8 cellular contexts compared by ENCODE assay signal in genomic region chr17:15966183-15966878, GRCh38. TPM values are rescaled to one million over a fixed set of nuclear protein-coding genes. Genes with fewer than 3 reads are reported as not detected.
DNase-seq lines count a peak whose midpoint lies in the region; ATAC-seq and TF ChIP-seq lines count a peak whose summit lies in the region.

No MANE protein-coding gene starts in this region.

- WGBS in H9 (ENCODE audit: extremely low coverage, insufficient read length, low lambda C conversion rate), result no CpG with 5 or more reads among the region's 13 CpGs

- peak overlapping the region; percentile 84; the same call in 1 of the 2 replicates for H3K14ac ChIP-seq in H9 (ENCODE audit: insufficient read depth, low read length)

- peak overlapping the region; percentile 4 for H2BK5ac ChIP-seq in H9 (ENCODE audit: insufficient read length, low read length)

- H3K18ac ChIP-seq in H9 (ENCODE audit: insufficient read length, low read depth, low read length), result peak overlapping the region; percentile 92

- no peak for TF ChIP-seq CTCF in H9 (conservative IDR thresholded peaks at IDR 0.05)
- TF ChIP-seq CTCF in neutrophil (IDR thresholded peaks at IDR 0.05), result no peak

- no peaks in the 10 kb centered on the region for H4K20me1 ChIP-seq in H9 (ENCODE audit: control insufficient read depth, insufficient read depth, insufficient read length)

- H3K9ac ChIP-seq in H9 (ENCODE audit: extremely low read depth, insufficient read length, low read length), result peak overlapping the region; percentile 15

- H2AK5ac ChIP-seq in H9 (ENCODE audit: insufficient read length, low read length), result no peak overlapping the region

- no peak overlapping the region for H2BK120ac ChIP-seq in H9 (ENCODE audit: low read depth, low read length, poor library complexity, severe bottlenecking)

- H3T11ph ChIP-seq in H9 (ENCODE audit: low read length), result peak overlapping the region; percentile 81

- H3K36me3 ChIP-seq in neutrophil, result no peaks in the 10 kb centered on the region

- H3K4me3 ChIP-seq in neutrophil (ENCODE audit: low read depth in 1 of 2, low read length in 1 of 2), result peak overlapping the region; percentile 25 to 32

- no peaks in the 10 kb centered on the region; a peak in 2 of 7 replicates for H3K36me3 Mint-ChIP-seq in H9 (ENCODE audit: insufficient read depth in 1 of 3, low read depth in 3 of 3)

- peaks cover 10% of the 10 kb centered on the region for H3K4me1 ChIP-seq in H9 (ENCODE audit: insufficient read depth, low read length)
- peaks cover 17 to 18% of the 10 kb centered on the region in 2 experiments for H3K4me1 ChIP-seq in neutrophil (ENCODE audit: control insufficient read depth in 1 of 2, insufficient read depth in 1 of 2, low read depth in 1 of 2, low read length in 1 of 2)

- ATAC-seq in esophagus mucosa (peak; percentile 49), HG02840 (IDR thresholded peaks at IDR 0.05; ENCODE audit: low FRiP score, unreplicated experiment) (no peak)

- no peak overlapping the region for H4K91ac ChIP-seq in H9 (ENCODE audit: insufficient read length, low read depth, low read length)

- DNase-seq in H9, result peak; percentile 96
- DNase-seq in NOMO-1 treated with dmso at 0.1 percent for 144 hours (lab: John Stamatoyannopoulos, UW; ENCODE audit: unreplicated experiment), result peak; percentile 15
- no peak for DNase-seq in NCI-H2171 (lab: John Stamatoyannopoulos, UW)
- DNase-seq in activated CD4-positive, alpha-beta T cell treated with anti-CD3 and anti-CD28 coated beads for 1 hour, result no peak
- no peak for DNase-seq in stimulated activated CD4-positive, alpha-beta T cell treated with anti-CD3 and anti-CD28 coated beads, Interleukin-15, amount 100 ng/mL, for 24 hours

- peaks cover 6% of the 10 kb centered on the region for H3K27me3 Mint-ChIP-seq in H9 (ENCODE audit: low read depth)

- H3K27me3 ChIP-seq in H9 (ENCODE audit: insufficient read depth, low read length), result no peaks in the 10 kb centered on the region; the same call in 1 of the 2 replicates
- H3K27me3 ChIP-seq in neutrophil, result no peaks in the 10 kb centered on the region

- H3K23ac ChIP-seq in H9 (ENCODE audit: insufficient read length, low read depth, low read length), result no peak overlapping the region

- H3K79me2 ChIP-seq in H9 (ENCODE audit: insufficient read depth, low read length), result no peaks in the 10 kb centered on the region; the same call in 1 of the 2 replicates

- H2BK20ac ChIP-seq in H9 (ENCODE audit: low read depth, low read length, poor library complexity, severe bottlenecking), result no peak overlapping the region

- H2AFZ ChIP-seq in H9 (ENCODE audit: low read length), result no peak overlapping the region

- H4K8ac ChIP-seq in H9 (replicated peaks; ENCODE audit: insufficient read length, low read depth, low read length), result no peak overlapping the region

- H2BK15ac ChIP-seq in H9 (ENCODE audit: low read depth, low read length), result no peak overlapping the region

- peak overlapping the region; percentile 41 for H3K4me2 ChIP-seq in H9 (ENCODE audit: insufficient read depth, insufficient read length, low read length)

- H3K27ac Mint-ChIP-seq in H9, result peak overlapping the region; percentile 98 to 99 (median 99)

- peaks cover 3% of the 10 kb centered on the region for H3K23me2 ChIP-seq in H9 (ENCODE audit: insufficient read length, low read depth, low read length, poor library complexity, severe bottlenecking)

- H2BK12ac ChIP-seq in H9 (ENCODE audit: insufficient read length, low read depth, low read length), result no peak overlapping the region

- peak overlapping the region; percentile 57 to 73 for H3K4me3 Mint-ChIP-seq in H9

- peak overlapping the region; percentile 52; the same call in 1 of the 2 replicates for H3K4ac ChIP-seq in H9 (ENCODE audit: low read depth, low read length)

- H3K4me1 Mint-ChIP-seq in H9, result peaks cover 55 to 57% of the 10 kb centered on the region in 2 experiments

- peak overlapping the region; percentile 53 for H4K5ac ChIP-seq in H9 (ENCODE audit: insufficient read length, low read depth, low read length)

- H3K56ac ChIP-seq in H9 (ENCODE audit: insufficient read length, low read depth, low read length), result no peak overlapping the region

- H3K27ac ChIP-seq in H9 (ENCODE audit: insufficient read length, low read depth, low read length) (peak overlapping the region; percentile 85), neutrophil (peak overlapping the region; percentile 49)

- H3K9me3 ChIP-seq in H9 (ENCODE audit: control insufficient read depth, low read depth, low read length), result no peaks in the 10 kb centered on the region
- H3K9me3 ChIP-seq in neutrophil, result no peaks in the 10 kb centered on the region

- no peaks in the 10 kb centered on the region for H3K79me1 ChIP-seq in H9 (ENCODE audit: insufficient read depth, low read depth, low read length, poor library complexity, severe bottlenecking)

- no peaks in the 10 kb centered on the region for H3K9me3 Mint-ChIP-seq in H9

RNA-seq across cellular contexts. Expression of gene ADORA2B, which starts 21.4 kb away (rescaled TPM):
- total RNA-seq in H9 (2021), result 3.1 and 3.2 TPM in 2 replicates
- total RNA-seq in esophagus mucosa, result 13.1 TPM

RNA-seq across cellular contexts. Expression of gene ZSWIM7, which starts 33.2 kb away (rescaled TPM):
- total RNA-seq in H9 (2021), result 35.8 and 37.8 TPM in 2 replicates
- 6.8 TPM for total RNA-seq in esophagus mucosa

RNA-seq across cellular contexts. Expression of gene TTC19, which starts 33.3 kb away (rescaled TPM):
- 59.5 and 64.3 TPM in 2 replicates for total RNA-seq in H9 (2021)
- 20.4 TPM for total RNA-seq in esophagus mucosa

Comparison
In these comparisons a context has a peak if more than half of its experiments do, and no peak if none do; other contexts are left out.
1. DNase-seq: peak in H9 (single experiment) and NOMO-1 treated with dmso at 0.1 percent for 144 hours (single experiment); none in NCI-H2171 (single experiment), activated CD4-positive, alpha-beta T cell treated with anti-CD3 and anti-CD28 coated beads for 1 hour (single experiment) and stimulated activated CD4-positive, alpha-beta T cell treated with anti-CD3 and anti-CD28 coated beads, Interleukin-15, amount 100 ng/mL, for 24 hours (single experiment).